Comparison of ENCODE assay signal across 17 cellular contexts in genomic region chr9:134275379-134275778, GRCh38. TPM values are rescaled to one million over a fixed set of nuclear protein-coding genes. Genes with fewer than 3 reads are reported as not detected.
DNase-seq lines count a peak whose midpoint lies in the region; ATAC-seq and TF ChIP-seq lines count a peak whose summit lies in the region.
"Had no signal": no experiment of that assay in that cellular context is flagged by ENCODE, and none has a peak within 500 bp of the region (broad histone marks: within the 10 kb centered on the region; RNA-seq: fewer than 3 reads in every experiment).

No MANE protein-coding gene starts in this region.

- H3K9me3 Mint-ChIP-seq in stimulated activated naive B cell treated with anti-CD40 and anti-IgM and Interleukin-4, amounts not matched to agents 10 μg/mL and 1 μg/mL and 100 μg/mL, for 72 hours = no peaks in the 10 kb centered on the region

- no peak overlapping the region for H3K27ac Mint-ChIP-seq in stimulated activated naive B cell treated with anti-CD40 and anti-IgM and Interleukin-4, amounts not matched to agents 10 μg/mL and 1 μg/mL and 100 μg/mL, for 72 hours

- no peak overlapping the region for H3K4me2 ChIP-seq in Karpas-422 (ENCODE audit: low read depth, low read length, poor library complexity, severe bottlenecking)

- H2AFZ ChIP-seq in Karpas-422 (ENCODE audit: low read length) = no peak overlapping the region

- no peaks in the 10 kb centered on the region for H3K9me2 ChIP-seq in Karpas-422 (replicated peaks; ENCODE audit: insufficient read depth, low read length)

- TF ChIP-seq CTCF in BJ (IDR thresholded peaks at IDR 0.05; ENCODE audit: insufficient read depth, low read depth, low read length) (0 out of 2 replicates have a peak, but pooled peaks have one; percentile 7), WERI-Rb-1 (IDR thresholded peaks at IDR 0.05; ENCODE audit: low read depth, low read length) (peak; percentile 34), coronary artery (IDR thresholded peaks at IDR 0.05) (no peak), foreskin keratinocyte (conservative IDR thresholded peaks at IDR 0.05) (no peak)

- CTCF ChIA-PET in BJ (lab: Yijun Ruan, JAX) = no interaction called here

- no peak overlapping the region for H3K4me3 ChIP-seq in BJ (ENCODE audit: low read depth, low read length)
- H3K4me3 ChIP-seq in Karpas-422 (ENCODE audit: low read length) = no peak overlapping the region
- no peak overlapping the region for H3K4me3 ChIP-seq in WERI-Rb-1 (ENCODE audit: low read depth, low read length)
- H3K4me3 ChIP-seq in coronary artery = no peak overlapping the region
- H3K4me3 ChIP-seq: thoracic aorta had no signal

- no peaks in the 10 kb centered on the region for H3K9me3 ChIP-seq in Karpas-422 (ENCODE audit: low read length)
- H3K9me3 ChIP-seq in WERI-Rb-1 (ENCODE audit: severe bottlenecking) = no peaks in the 10 kb centered on the region
- H3K9me3 ChIP-seq: thoracic aorta had no signal

- H4K20me1 ChIP-seq in Karpas-422 (ENCODE audit: insufficient read depth, low read depth, low read length) = no peaks in the 10 kb centered on the region; the same call in 1 of the 2 replicates

- H3K9ac ChIP-seq in Karpas-422 (ENCODE audit: low read length) = no peak overlapping the region

- POLR2A ChIA-PET in BJ (lab: Charles Lee) = no interaction called here

- H3K79me2 ChIP-seq in Karpas-422 (ENCODE audit: low read length) = no peaks in the 10 kb centered on the region

- no peaks in the 10 kb centered on the region for H3K36me3 ChIP-seq in BJ (ENCODE audit: control insufficient read depth, insufficient read depth, low read length)
- no peaks in the 10 kb centered on the region for H3K36me3 ChIP-seq in Karpas-422 (ENCODE audit: insufficient read depth, low read length)
- H3K36me3 ChIP-seq in WERI-Rb-1 = no peaks in the 10 kb centered on the region
- H3K36me3 ChIP-seq: thoracic aorta had no signal

- H3K27ac ChIP-seq in Karpas-422 (ENCODE audit: low read length) (no peak overlapping the region), WERI-Rb-1 (no peak overlapping the region), coronary artery (no peak overlapping the region), foreskin keratinocyte (no peak overlapping the region)
- H3K27ac ChIP-seq: thoracic aorta had no signal

- H3K27me3 ChIP-seq in BJ (ENCODE audit: control insufficient read depth, insufficient read depth, low read length) (peaks cover 13% of the 10 kb centered on the region; the same call in 1 of the 2 replicates), Karpas-422 (ENCODE audit: low read length) (no peaks in the 10 kb centered on the region), WERI-Rb-1 (ENCODE audit: insufficient read depth, low read depth, severe bottlenecking) (no peaks in the 10 kb centered on the region), foreskin keratinocyte (peaks cover 25% of the 10 kb centered on the region)

- ATAC-seq in HG02642 (IDR thresholded peaks at IDR 0.05; ENCODE audit: poor library complexity, unreplicated experiment) (no peak), foreskin keratinocyte (no peak)
- ATAC-seq in stimulated activated naive B cell treated with anti-CD40 and anti-IgM and Interleukin-4, amounts not matched to agents 10 μg/mL and 1 μg/mL and 100 μg/mL, for 72 hours (replicated peaks) = no peak
- ATAC-seq: left lobe of liver had no signal

- no peak for DNase-seq in BJ (ENCODE audit: low read depth)
- peak; percentile 47 for DNase-seq in Karpas-422
- DNase-seq in WERI-Rb-1 = peak; percentile 31
- peak; percentile 63 for DNase-seq in iPS-NIHi7 (ENCODE audit: extremely low spot score)
- no peak for DNase-seq in coronary artery (ENCODE audit: low spot score)
- no peak for DNase-seq in stimulated activated naive B cell treated with anti-CD40 and anti-IgM and Interleukin-4, amounts not matched to agents 10 μg/mL and 1 μg/mL and 100 μg/mL, for 72 hours
- no peak for DNase-seq in foreskin keratinocyte
- DNase-seq: activated CD8-positive, alpha-beta memory T cell treated with anti-CD3 and anti-CD28 coated beads, Interleukin-2, amount 50 U/mL, for 48 hours; activated effector memory CD4-positive, alpha-beta T cell treated with anti-CD3 and anti-CD28 coated beads, Interleukin-2, amount 50 U/mL, for 16 hours; dermis blood vessel endothelial cell; foreskin melanocyte; NCI-H187 treated with DMSO at 0.1 percent for 48 hours; stimulated activated CD4-positive, alpha-beta T cell treated with anti-CD3 and anti-CD28 coated beads, Interleukin-12 subunit alpha, Interleukin-12 subunit beta, amount 100 ng/mL, for 4 hours; stimulated activated CD8-positive, alpha-beta memory T cell treated with anti-CD3 and anti-CD28 coated beads, Interleukin-4, amount 100 ng/mL, for 48 hours had no signal

- H3K27me3 Mint-ChIP-seq in stimulated activated naive B cell treated with anti-CD40 and anti-IgM and Interleukin-4, amounts not matched to agents 10 μg/mL and 1 μg/mL and 100 μg/mL, for 72 hours = peaks cover 10 to 30% of the 10 kb centered on the region in 2 donors

- peaks cover 15 to 38% of the 10 kb centered on the region in 2 donors for H3K4me1 Mint-ChIP-seq in stimulated activated naive B cell treated with anti-CD40 and anti-IgM and Interleukin-4, amounts not matched to agents 10 μg/mL and 1 μg/mL and 100 μg/mL, for 72 hours

- H3K36me3 Mint-ChIP-seq in stimulated activated naive B cell treated with anti-CD40 and anti-IgM and Interleukin-4, amounts not matched to agents 10 μg/mL and 1 μg/mL and 100 μg/mL, for 72 hours = no peaks in the 10 kb centered on the region

- no peak overlapping the region for H3K4me3 Mint-ChIP-seq in stimulated activated naive B cell treated with anti-CD40 and anti-IgM and Interleukin-4, amounts not matched to agents 10 μg/mL and 1 μg/mL and 100 μg/mL, for 72 hours

- H3K4me1 ChIP-seq in Karpas-422 (ENCODE audit: low read length) = peaks cover 4% of the 10 kb centered on the region
- H3K4me1 ChIP-seq in foreskin keratinocyte = no peaks in the 10 kb centered on the region

RNA-seq across cellular contexts. Expression of gene RXRA, which starts 50.9 kb away (rescaled TPM):
- polyA plus RNA-seq in BJ (2011; rRNA removed) (6.8 and 12.0 TPM in 2 replicates), foreskin keratinocyte (16.5 and 18.3 TPM in 2 replicates)
- polyA minus RNA-seq in BJ (2011; rRNA and poly(A)+ RNA removed) = 13.8 and 14.1 TPM in 2 replicates
- not detected in 2 replicates for total RNA-seq in Karpas-422 (2014; rRNA removed; shearing (Covaris generic); ENCODE audit: low replicate concordance)
- 24.1 and 25.2 TPM in 2 replicates for total RNA-seq in foreskin keratinocyte

Comparison
In these comparisons a context has a peak if more than half of its experiments do, and no peak if none do; other contexts are left out.
1. DNase-seq: peak in Karpas-422 (single experiment), WERI-Rb-1 (single experiment) and iPS-NIHi7 (single experiment); none in BJ (single experiment), coronary artery (single experiment), stimulated activated naive B cell treated with anti-CD40 and anti-IgM and Interleukin-4, amounts not matched to agents 10 μg/mL and 1 μg/mL and 100 μg/mL, for 72 hours (single experiment) and foreskin keratinocyte (0 of 2).
2. CTCF ChIP-seq: peak in BJ (single experiment) and WERI-Rb-1 (single experiment); none in coronary artery (single experiment) and foreskin keratinocyte (single experiment).
3. RNA of gene RXRA, which starts 50.9 kb away (total RNA-seq): 24.1 to 25.2 TPM in foreskin keratinocyte; not detected in Karpas-422; every median in the first group is over 10 times any median in the second.